Comparison of ENCODE assay signal across 15 cellular contexts in genomic region chr9:137235424-137236237, GRCh38. TPM values are rescaled to one million over a fixed set of nuclear protein-coding genes. Genes with fewer than 3 reads are reported as not detected.
DNase-seq lines count a peak whose midpoint lies in the region; TF ChIP-seq lines count a peak whose summit lies in the region.
"Had no signal": no experiment of that assay in that cellular context is flagged by ENCODE, and none has a peak within 500 bp of the region (broad histone marks: within the 10 kb centered on the region; RNA-seq: fewer than 3 reads in every experiment).

No MANE protein-coding gene starts in this region.

- H2AFZ ChIP-seq in mammary epithelial cell (ENCODE audit: low read depth, low read length) (no peak overlapping the region), hepatocyte (no peak overlapping the region)
- H2AFZ ChIP-seq: PC-9 had no signal

- dilution Hi-C loops in mammary epithelial cell (cut with HindIII; ENCODE audit: low sequenced_read_pairs), result no loop called here

- no peaks in the 10 kb centered on the region for H3K27me3 ChIP-seq in mammary epithelial cell (ENCODE audit: insufficient read depth, low read length)
- peaks cover 23 to 54% of the 10 kb centered on the region in 2 donors for H3K27me3 ChIP-seq in breast epithelium
- no peaks in the 10 kb centered on the region for H3K27me3 ChIP-seq in NT2/D1 (ENCODE audit: insufficient read depth, insufficient read length)
- no peaks in the 10 kb centered on the region for H3K27me3 ChIP-seq in hepatocyte

- no peak for TF ChIP-seq POLR2A in breast epithelium (IDR thresholded peaks at IDR 0.05)

- H3K4me3 ChIP-seq in mammary epithelial cell (replicated peaks in 1 of 3; ENCODE audit: insufficient read depth in 1 of 3, low read depth in 2 of 3, low read length in 3 of 3) (no peak overlapping the region), breast epithelium (peak overlapping the region in 1 of 3 donors; percentile 46), NT2/D1 (ENCODE audit: insufficient read length, low read depth) (no peak overlapping the region), hepatocyte (no peak overlapping the region)
- H3K4me3 ChIP-seq: body of pancreas, PC-9 had no signal

- intact Hi-C loops in mammary epithelial cell (cut with micrococcal nuclease) (loop anchor here (1.0 to 2.0 kb wide), 3 partner anchors 35 to 117 kb away; partner anchors contain the start of genes ANAPC2, SSNA1 and TPRN), breast epithelium (cut with DNase I; ENCODE audit: low total_unique reads) (loop anchor here (10.0 kb wide), 1 partner anchor 121 kb away; the partner anchor contains the start of gene DPP7)

- H3K4me1 ChIP-seq in mammary epithelial cell (ENCODE audit: insufficient read depth, low read length) (peaks cover 27% of the 10 kb centered on the region), breast epithelium (peaks cover 0 to 21% of the 10 kb centered on the region in 2 donors), NT2/D1 (ENCODE audit: insufficient read depth, insufficient read length) (peaks cover 44% of the 10 kb centered on the region), hepatocyte (ENCODE audit: insufficient read depth) (peaks cover 33% of the 10 kb centered on the region)

- H3K9me3 ChIP-seq in mammary epithelial cell (replicated peaks; ENCODE audit: insufficient read depth, low read length) (no peaks in the 10 kb centered on the region), breast epithelium (no peaks in the 10 kb centered on the region), NT2/D1 (ENCODE audit: insufficient read depth, low read length) (no peaks in the 10 kb centered on the region), hepatocyte (ENCODE audit: low read depth) (no peaks in the 10 kb centered on the region)
- H3K9me3 ChIP-seq: body of pancreas, left lung had no signal

- WGBS in mammary epithelial cell (ENCODE audit: low coverage, missing lambda C conversion rate), result 67% methylated on average over 16 of the region's 35 CpGs
- WGBS in hepatocyte (ENCODE audit: low lambda C conversion rate, missing lambda C conversion rate), result 83% methylated on average over 29 of the region's 35 CpGs

- no peaks in the 10 kb centered on the region for H3K9me2 ChIP-seq in hepatocyte (replicated peaks; ENCODE audit: insufficient read depth)

- in situ Hi-C loops in mammary epithelial cell (cut with MboI; ENCODE audit: low sequenced_read_pairs in 2 of 2), result loop anchor here in 1 of 2 donors (10.0 kb wide), 1 partner anchor 111 kb away; no protein-coding TSS in a partner anchor

- TF ChIP-seq CTCF in mammary epithelial cell (conservative IDR thresholded peaks at IDR 0.05 in 1 of 2, IDR thresholded peaks at IDR 0.05 in 1 of 2; ENCODE audit: extremely low read depth in 1 of 2, insufficient read depth in 1 of 2, low read depth in 1 of 2, low read length in 2 of 2) (no peak), breast epithelium (IDR thresholded peaks at IDR 0.05) (no peak), hepatocyte (IDR thresholded peaks at IDR 0.05; ENCODE audit: poor library complexity) (peak; percentile 5)

- H3K9ac ChIP-seq in mammary epithelial cell (ENCODE audit: insufficient read depth, low read length) (no peak overlapping the region), NT2/D1 (ENCODE audit: insufficient read length, low read depth) (peak overlapping the region; percentile 57)

- BruUV-seq in mammary epithelial cell (replicated peaks; lab: Mats Ljungman, UMichigan), result no TSS peak

- CTCF ChIA-PET in mammary epithelial cell (lab: Charles Lee; ENCODE audit: low non-redundant PET), result interaction anchor here (1.0 kb wide), 2 partner anchors 47 to 117 kb away, joined by 4 to 5 read pairs; no protein-coding TSS in a partner anchor

- H3K36me3 ChIP-seq in mammary epithelial cell (ENCODE audit: insufficient read depth, low read length) (no peaks in the 10 kb centered on the region), breast epithelium (no peaks in the 10 kb centered on the region), NT2/D1 (ENCODE audit: insufficient read depth, insufficient read length, low read length) (peaks cover 12% of the 10 kb centered on the region), hepatocyte (replicated peaks; ENCODE audit: insufficient read depth, low read depth) (no peaks in the 10 kb centered on the region)
- H3K36me3 ChIP-seq: left lung had no signal

- DNase-seq in mammary epithelial cell (no peak), breast epithelium (ENCODE audit: low spot score in 2 of 2) (no peak), NT2/D1 (ENCODE audit: low read depth, low spot score) (no peak), hepatocyte (ENCODE audit: low spot score) (no peak), substantia nigra (lab: John Stamatoyannopoulos, UW) (no peak), dermis blood vessel endothelial cell (no peak), AML-193 (lab: John Stamatoyannopoulos, UW) (no peak), nucleus accumbens (lab: John Stamatoyannopoulos, UW) (no peak)

- peak overlapping the region; percentile 44 for H3K4me2 ChIP-seq in mammary epithelial cell (ENCODE audit: insufficient read depth, low read depth, low read length)
- H3K4me2 ChIP-seq in hepatocyte, result peak overlapping the region; percentile 82
- H3K4me2 ChIP-seq: PC-9 had no signal

- H3K27ac ChIP-seq in mammary epithelial cell (ENCODE audit: insufficient read depth, low read depth, low read length), result no peak overlapping the region
- H3K27ac ChIP-seq in breast epithelium, result no peak overlapping the region
- peak overlapping the region; percentile 57 for H3K27ac ChIP-seq in hepatocyte
- peak overlapping the region; percentile 97 for H3K27ac ChIP-seq in substantia nigra (ENCODE audit: low read depth, low read length, poor library complexity, severe bottlenecking)
- H3K27ac ChIP-seq: body of pancreas, PC-9 had no signal

- H4K20me1 ChIP-seq in mammary epithelial cell (ENCODE audit: insufficient read depth, low read length) (no peaks in the 10 kb centered on the region), hepatocyte (ENCODE audit: insufficient read depth, poor library complexity, severe bottlenecking) (no peaks in the 10 kb centered on the region)

- H3K79me2 ChIP-seq in mammary epithelial cell (ENCODE audit: insufficient read depth, low read length) (peaks cover 18% of the 10 kb centered on the region), hepatocyte (peaks cover 33% of the 10 kb centered on the region)

RNA-seq across cellular contexts. Expression of gene SLC34A3, which starts 4.9 kb away (rescaled TPM):
- total RNA-seq in mammary epithelial cell (not detected), breast epithelium (not detected), hepatocyte (1.8 and 2.7 TPM in 2 replicates), dermis blood vessel endothelial cell (not detected in 2 replicates)
- polyA plus RNA-seq in mammary epithelial cell (not detected), hepatocyte (2.1 and 4.7 TPM in 2 replicates)
- polyA minus RNA-seq in mammary epithelial cell, result not detected
- total RNA-seq: activated T-helper 17 cell treated with anti-CD3 and anti-CD28 coated beads, Interleukin-2, amount 50 U/mL, for 72 hours; T-helper 17 cell had no signal
- polyA plus RNA-seq: AG04450 had no signal

RNA-seq across cellular contexts. Expression of gene TUBB4B, which starts 5.5 kb away (rescaled TPM):
- total RNA-seq in mammary epithelial cell (100 to 1,000 TPM; 177 to 464 TPM), breast epithelium (100 to 1,000 TPM; 112 to 188 (median 183) TPM), hepatocyte (309 and 313 TPM in 2 replicates), dermis blood vessel endothelial cell (128 and 305 TPM in 2 replicates)
- polyA plus RNA-seq in mammary epithelial cell (853 TPM), hepatocyte (388 and 446 TPM in 2 replicates)
- polyA minus RNA-seq in mammary epithelial cell, result 613 TPM

RNA-seq across cellular contexts. Expression of gene RNF224, which starts 8.3 kb away (rescaled TPM):
- under 1 TPM in 1 of 2 donors, not detected in 1; 0.28 TPM for total RNA-seq in mammary epithelial cell
- 0.02 TPM for polyA plus RNA-seq in mammary epithelial cell
- not detected for polyA minus RNA-seq in mammary epithelial cell
- total RNA-seq in breast epithelium, result under 1 TPM in 1 of 3 donors, not detected in 2; 0.29 TPM
- total RNA-seq in hepatocyte, result 0.68 and 1.4 TPM in 2 replicates
- polyA plus RNA-seq in hepatocyte, result 0.88 and 1.1 TPM in 2 replicates
- not detected in 2 replicates for total RNA-seq in dermis blood vessel endothelial cell
- total RNA-seq: T-helper 17 cell had no signal
- polyA plus RNA-seq: AG04450, neural cell had no signal

RNA-seq across cellular contexts. Expression of gene CYSRT1, which starts 10.7 kb away (rescaled TPM):
- 1 to 10 TPM; 1.3 to 2.2 TPM for total RNA-seq in mammary epithelial cell
- polyA plus RNA-seq in mammary epithelial cell, result 2.7 TPM
- polyA minus RNA-seq in mammary epithelial cell, result not detected
- under 1 TPM; 0.29 to 0.66 (median 0.32) TPM for total RNA-seq in breast epithelium
- 1.4 and 2.4 TPM in 2 replicates for total RNA-seq in hepatocyte
- 2.1 and 4.3 TPM in 2 replicates for polyA plus RNA-seq in hepatocyte
- 0.17 and 0.37 TPM in 2 replicates for total RNA-seq in dermis blood vessel endothelial cell
- total RNA-seq: body of pancreas had no signal

RNA-seq across cellular contexts. Expression of gene RNF208, which starts 13.6 kb away (rescaled TPM):
- total RNA-seq in mammary epithelial cell (1 to 10 TPM in 1 of 2 donors, not detected in 1; 1.0 TPM), breast epithelium (1 to 10 TPM; 1.5 to 2.9 (median 1.8) TPM), hepatocyte (1.6 and 2.3 TPM in 2 replicates), dermis blood vessel endothelial cell (0.14 TPM in 1 of 2 replicates, not detected in the other)
- polyA plus RNA-seq in mammary epithelial cell (0.10 TPM), hepatocyte (3.3 and 6.6 TPM in 2 replicates)
- not detected for polyA minus RNA-seq in mammary epithelial cell

Comparison
In these comparisons a context has a peak if more than half of its experiments do, and no peak if none do; other contexts are left out.
1. H3K27ac ChIP-seq: peak in hepatocyte (single experiment) and substantia nigra (single experiment); none in mammary epithelial cell (single experiment) and breast epithelium (0 of 2).